ENCODE assay signal across 8 cellular contexts in genomic region chr12:49068879-49069506, GRCh38. TPM values are rescaled to one million over a fixed set of nuclear protein-coding genes. Genes with fewer than 3 reads are reported as not detected.
DNase-seq lines count a peak whose midpoint lies in the region; ATAC-seq and TF ChIP-seq lines count a peak whose summit lies in the region.

No MANE protein-coding gene starts in this region.

- TF ChIP-seq CTCF in Peyer's patch (IDR thresholded peaks at IDR 0.05) = no peak
- no peak for TF ChIP-seq CTCF in fibroblast of mammary gland (conservative IDR thresholded peaks at IDR 0.05; ENCODE audit: control insufficient read depth, insufficient read depth, low read depth, low read length)

- TF ChIP-seq POLR2A in GM18505 (IDR thresholded peaks at IDR 0.05; ENCODE audit: borderline replicate concordance, extremely low read depth, insufficient read depth, insufficient read length) = no peak
- TF ChIP-seq POLR2A in Peyer's patch (IDR thresholded peaks at IDR 0.05) = no peak

- H3K4me3 ChIP-seq in Peyer's patch (peak overlapping the region; percentile 60 to 77 (median 72)), fibroblast of mammary gland (ENCODE audit: control insufficient read depth, low read depth, low read length) (peak overlapping the region; percentile 85), skeletal muscle cell (ENCODE audit: low read depth, low read length) (peak overlapping the region; percentile 86)

- H3K4me1 ChIP-seq in Peyer's patch = peaks cover 0 to 16% (median 2%) of the 10 kb centered on the region in 4 donors

- H3K27me3 ChIP-seq in Peyer's patch = no peaks in the 10 kb centered on the region

- peak; percentile 1 for ATAC-seq in GM18505 (IDR thresholded peaks at IDR 0.05; ENCODE audit: unreplicated experiment)
- no peak for ATAC-seq in HG02938 (IDR thresholded peaks at IDR 0.05; ENCODE audit: unreplicated experiment)
- no peak for ATAC-seq in GM18498 (IDR thresholded peaks at IDR 0.05; ENCODE audit: unreplicated experiment)

- peak overlapping the region; percentile 56 to 85 (median 71) for H3K27ac ChIP-seq in Peyer's patch

- H3K36me3 ChIP-seq in Peyer's patch = no peaks in the 10 kb centered on the region

- H3K9me3 ChIP-seq in Peyer's patch = no peaks in the 10 kb centered on the region

- DNase-seq in Peyer's patch (no peak), fibroblast of mammary gland (ENCODE audit: low read depth) (no peak), skeletal muscle cell (ENCODE audit: low read depth) (no peak), NCI-H2029 (lab: John Stamatoyannopoulos, UW) (no peak), NCI-H1092 (lab: John Stamatoyannopoulos, UW) (no peak)

RNA-seq across cellular contexts. Expression of gene RHEBL1, which starts 0.8 kb away (rescaled TPM):
- not detected for total RNA-seq in Peyer's patch

RNA-seq across cellular contexts. Expression of gene KMT2D, which starts 8.4 kb away (rescaled TPM):
- total RNA-seq in Peyer's patch = 100 to 1,000 TPM; 126 to 161 (median 146) TPM

RNA-seq across cellular contexts. Expression of gene DHH, which starts 25.6 kb away (rescaled TPM):
- total RNA-seq in Peyer's patch = 1 to 10 TPM in 1 of 4 donors, under 1 TPM in 1, not detected in 2; 0.19 to 2.5 TPM

RNA-seq across cellular contexts. Expression of gene LMBR1L, which starts 41.7 kb away (rescaled TPM):
- 10 to 100 TPM; 34.7 to 93.7 (median 84.7) TPM for total RNA-seq in Peyer's patch

RNA-seq across cellular contexts. Expression of gene PRKAG1, which starts 50.4 kb away (rescaled TPM):
- 10 to 100 TPM; 34.1 to 42.2 (median 37.9) TPM for total RNA-seq in Peyer's patch
